28 cellular contexts compared by ENCODE assay signal in the genomic region with DNA sequence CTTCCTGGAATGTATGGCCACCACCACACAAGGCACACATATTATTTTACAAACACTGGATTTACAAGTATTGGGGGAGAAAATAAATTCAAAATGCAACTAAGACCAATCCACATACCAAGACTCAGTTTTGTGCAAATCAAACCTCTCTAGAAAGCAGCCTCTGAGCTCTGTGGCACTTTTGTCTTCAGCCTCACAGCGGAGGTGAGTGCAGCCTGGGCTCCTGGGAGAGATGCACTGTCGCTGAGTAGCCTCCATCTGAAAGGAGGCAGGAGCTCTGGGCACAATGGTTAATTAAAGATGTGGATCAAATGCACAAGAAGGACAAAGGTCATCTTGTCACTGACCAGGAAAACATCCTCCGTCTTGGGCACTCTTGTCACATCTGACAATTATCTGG.
"Had no signal": no experiment of that assay in that cellular context is flagged by ENCODE, and none has a peak within 500 bp of the region (broad histone marks: within the 10 kb centered on the region; RNA-seq: fewer than 3 reads in every experiment).

No MANE protein-coding gene starts in this region.

- H3K9me3 Mint-ChIP-seq: natural killer cell treated with Interleukin-12 subunit alpha and Interleukin-12 subunit beta and Interleukin-15 and Interleukin-18, amount 100 ng/mL, for 72 hours had no signal

- H3K4me3 ChIP-seq: psoas muscle, right lobe of liver, sigmoid colon, suprapubic skin, testis, tibial nerve, upper lobe of left lung, vagina had no signal

- H3K27ac ChIP-seq: neutrophil, parathyroid adenoma, psoas muscle, right lobe of liver, sigmoid colon, suprapubic skin, testis, tibial nerve, upper lobe of left lung, vagina had no signal

- H3K27ac Mint-ChIP-seq: naive B cell; naive thymus-derived CD8-positive, alpha-beta T cell; natural killer cell treated with Interleukin-12 subunit alpha and Interleukin-12 subunit beta and Interleukin-15 and Interleukin-18, amount 100 ng/mL, for 72 hours; progenitor cell of endocrine pancreas; stimulated activated memory B cell treated with anti-CD40 and anti-IgM and Interleukin-4, amounts not matched to agents 10 μg/mL and 1 μg/mL and 100 μg/mL, for 72 hours; stimulated activated naive CD8-positive, alpha-beta T cell treated with anti-CD3 and anti-CD28 coated beads, Interleukin-15, amount 100 ng/mL, for 72 hours had no signal

- H3K36me3 ChIP-seq: neutrophil, right lobe of liver, sigmoid colon, suprapubic skin, tibial nerve, upper lobe of left lung, vagina had no signal

- H3K9me3 ChIP-seq: neutrophil, suprapubic skin, testis, vagina had no signal

- DNase-seq: naive B cell; naive thymus-derived CD8-positive, alpha-beta T cell; nucleus accumbens; posterior cingulate gyrus; psoas muscle; right cardiac atrium; right lobe of liver; sigmoid colon; small intestine; stimulated activated CD4-positive, alpha-beta T cell treated with anti-CD3 and anti-CD28 coated beads, Interleukin-1b, Interleukin-23, amount 100 ng/mL, for 48 hours; stimulated activated CD4-positive, alpha-beta T cell treated with anti-CD3 and anti-CD28 coated beads, Interleukin-4, amount 100 ng/mL, for 1 hour; stimulated activated CD4-positive, alpha-beta T cell treated with anti-CD3 and anti-CD28 coated beads, Interleukin-4, amount 100 ng/mL, for 4 hours; stimulated activated CD8-positive, alpha-beta memory T cell treated with anti-CD3 and anti-CD28 coated beads, Interleukin-4, amount 100 ng/mL, for 48 hours; stimulated activated naive CD4-positive, alpha-beta T cell; stimulated activated naive CD8-positive, alpha-beta T cell treated with anti-CD3 and anti-CD28 coated beads, Interleukin-15, amount 100 ng/mL, for 72 hours; stimulated activated naive CD8-positive, alpha-beta T cell treated with anti-CD3 and anti-CD28 coated beads, Interleukin-15, Interleukin-2, amounts not matched to agents 100 U/mL and 50 U/mL, for 24 hours; substantia nigra; testis; trophoblast cell; upper lobe of left lung had no signal

- H3K4me1 ChIP-seq: parathyroid adenoma, psoas muscle, right lobe of liver, sigmoid colon, suprapubic skin, testis, tibial nerve, upper lobe of left lung, vagina had no signal

- H3K4me3 Mint-ChIP-seq: naive B cell; naive thymus-derived CD8-positive, alpha-beta T cell; natural killer cell treated with Interleukin-12 subunit alpha and Interleukin-12 subunit beta and Interleukin-15 and Interleukin-18, amount 100 ng/mL, for 72 hours; stimulated activated memory B cell treated with anti-CD40 and anti-IgM and Interleukin-4, amounts not matched to agents 10 μg/mL and 1 μg/mL and 100 μg/mL, for 72 hours; stimulated activated naive CD8-positive, alpha-beta T cell treated with anti-CD3 and anti-CD28 coated beads, Interleukin-15, amount 100 ng/mL, for 72 hours had no signal

- ATAC-seq: naive thymus-derived CD8-positive, alpha-beta T cell; natural killer cell treated with Interleukin-12 subunit alpha and Interleukin-12 subunit beta and Interleukin-15 and Interleukin-18, amount 100 ng/mL, for 72 hours; psoas muscle; right cardiac atrium; right lobe of liver; stimulated activated memory B cell treated with anti-CD40 and anti-IgM and Interleukin-4, amounts not matched to agents 10 μg/mL and 1 μg/mL and 100 μg/mL, for 72 hours; stimulated activated naive CD8-positive, alpha-beta T cell treated with anti-CD3 and anti-CD28 coated beads, Interleukin-15, amount 100 ng/mL, for 72 hours; stimulated activated naive CD8-positive, alpha-beta T cell treated with anti-CD3 and anti-CD28 coated beads, Interleukin-15, Interleukin-2, amounts not matched to agents 100 U/mL and 50 U/mL, for 24 hours had no signal

- H3K27me3 ChIP-seq: right lobe of liver, sigmoid colon, testis, tibial nerve, upper lobe of left lung, vagina had no signal

- H3K4me1 Mint-ChIP-seq: naive thymus-derived CD8-positive, alpha-beta T cell; stimulated activated memory B cell treated with anti-CD40 and anti-IgM and Interleukin-4, amounts not matched to agents 10 μg/mL and 1 μg/mL and 100 μg/mL, for 72 hours had no signal
